1 cellular context compared by ENCODE assay signal in genomic region chr17:32126325-32126724, GRCh38.
TF ChIP-seq lines count a peak whose summit lies in the region.

No MANE protein-coding gene starts in this region.

TF ChIP-seq in IMR-90, 13 proteins besides CTCF, POLR2A, EP300 and RAD21 (continued from another document):
- no peak for TF ChIP-seq ELK1 (IDR thresholded peaks at IDR 0.05; ENCODE audit: borderline replicate concordance, low read depth, low read length)
- no peak for TF ChIP-seq CEBPB (IDR thresholded peaks at IDR 0.05; ENCODE audit: low read depth, low read length)
- no peak for TF ChIP-seq RCOR1 (IDR thresholded peaks at IDR 0.05; ENCODE audit: insufficient replicate concordance, low read length)
- TF ChIP-seq SMC3 (IDR thresholded peaks at IDR 0.05; ENCODE audit: low read depth, low read length): no peak
- no peak for TF ChIP-seq MAZ (IDR thresholded peaks at IDR 0.05; ENCODE audit: borderline replicate concordance, low read depth, low read length)
- TF ChIP-seq BHLHE40 (IDR thresholded peaks at IDR 0.05; ENCODE audit: low read depth, low read length): no peak
- no peak for TF ChIP-seq FOS (IDR thresholded peaks at IDR 0.05; ENCODE audit: low read depth, low read length)
- no peak for TF ChIP-seq NFE2L2 (IDR thresholded peaks at IDR 0.05; ENCODE audit: low read depth, low read length)
- TF ChIP-seq RFX5 (IDR thresholded peaks at IDR 0.05; ENCODE audit: low read depth, low read length): no peak
- TF ChIP-seq MAFK (IDR thresholded peaks at IDR 0.05; ENCODE audit: low read depth, low read length): no peak
